In genomic region chr17:50828508-50829170, GRCh38 we compare ENCODE assay signal across 12 cellular contexts. TPM values are rescaled to one million over a fixed set of nuclear protein-coding genes. Genes with fewer than 3 reads are reported as not detected.
DNase-seq lines count a peak whose midpoint lies in the region; ATAC-seq and TF ChIP-seq lines count a peak whose summit lies in the region.
"Had no signal": no experiment of that assay in that cellular context is flagged by ENCODE, and none has a peak within 500 bp of the region (broad histone marks: within the 10 kb centered on the region; RNA-seq: fewer than 3 reads in every experiment).

No MANE protein-coding gene starts in this region.

- no peaks in the 10 kb centered on the region for H4K20me1 ChIP-seq in MM.1S (ENCODE audit: insufficient read depth, low read length)

- DNase-seq in CD1c-positive myeloid dendritic cell (ENCODE audit: extremely low spot score) = peak; percentile 55
- peak; percentile 89 for DNase-seq in MM.1S
- DNase-seq in NK-92 (lab: John Stamatoyannopoulos, UW; ENCODE audit: unreplicated experiment) = no peak
- DNase-seq in natural killer cell = no peak
- DNase-seq in activated gamma-delta T cell (lab: John Stamatoyannopoulos, UW) = no peak
- DNase-seq in cerebellar nuclear complex (lab: John Stamatoyannopoulos, UW) = no peak
- DNase-seq: stomach had no signal

- ATAC-seq in GM19043 (IDR thresholded peaks at IDR 0.05; ENCODE audit: low read depth, unreplicated experiment) (peak; percentile 59), HG02678 (IDR thresholded peaks at IDR 0.05; ENCODE audit: unreplicated experiment) (peak; percentile 88), natural killer cell (no peak)

- no peaks in the 10 kb centered on the region for H3K36me3 Mint-ChIP-seq in natural killer cell

- H3K36me3 ChIP-seq in MM.1S (replicated peaks; ENCODE audit: insufficient read depth, low read length) = no peaks in the 10 kb centered on the region
- H3K36me3 ChIP-seq: stomach had no signal

- H3K9me2 ChIP-seq in MM.1S (replicated peaks; ENCODE audit: insufficient read depth, low read length) = no peaks in the 10 kb centered on the region

- peak overlapping the region; percentile 48 for H3K4me3 ChIP-seq in MM.1S (ENCODE audit: low read length)
- H3K4me3 ChIP-seq: stomach had no signal

- TF ChIP-seq CTCF in MM.1S (IDR thresholded peaks at IDR 0.05; ENCODE audit: low read length) (no peak), natural killer cell (IDR thresholded peaks at IDR 0.05) (no peak)

- no peaks in the 10 kb centered on the region for H3K9me3 Mint-ChIP-seq in natural killer cell

- H3K4me1 ChIP-seq in MM.1S (ENCODE audit: low read length) = peaks cover 43% of the 10 kb centered on the region

- H3K27me3 Mint-ChIP-seq in natural killer cell (ENCODE audit: low read depth in 2 of 2) = peaks cover 13 to 16% of the 10 kb centered on the region in 2 donors

- peaks cover 34% of the 10 kb centered on the region for H3F3A ChIP-seq in MM.1S (ENCODE audit: insufficient read depth, low read length)

- intact Hi-C loops in natural killer cell (cut with micrococcal nuclease) = no loop called here

- no peaks in the 10 kb centered on the region for H3K9me3 ChIP-seq in MM.1S (replicated peaks; ENCODE audit: insufficient read depth, low read length)

- H3K27ac Mint-ChIP-seq in natural killer cell = no peak overlapping the region
- H3K27ac Mint-ChIP-seq: T-helper 1 cell treated with Interleukin-12 subunit alpha and Interleukin-12 subunit beta and Interleukin-4 antibody, amounts not matched to agents 30 μg/mL and 1 μg/mL, for 36 hours had no signal

- H3K4me1 Mint-ChIP-seq in natural killer cell = no peaks in the 10 kb centered on the region

- H3K79me2 ChIP-seq in MM.1S (ENCODE audit: low read length) = no peaks in the 10 kb centered on the region

- peak overlapping the region; percentile 92 for H3K4me2 ChIP-seq in MM.1S (ENCODE audit: low read depth, low read length)

- H3K4me3 Mint-ChIP-seq in natural killer cell = no peak overlapping the region
- H3K4me3 Mint-ChIP-seq: T-helper 1 cell treated with Interleukin-12 subunit alpha and Interleukin-12 subunit beta and Interleukin-4 antibody, amounts not matched to agents 30 μg/mL and 1 μg/mL, for 36 hours had no signal

- H3K27me3 ChIP-seq in MM.1S (replicated peaks; ENCODE audit: insufficient read depth, low read length) = no peaks in the 10 kb centered on the region

- H3K27ac ChIP-seq in MM.1S (ENCODE audit: low read length) = peak overlapping the region; percentile 98

- peak overlapping the region; percentile 74 for H3K9ac ChIP-seq in MM.1S (ENCODE audit: low read length)

- peak overlapping the region; percentile 85; the same call in 1 of the 2 replicates for H2AFZ ChIP-seq in MM.1S (ENCODE audit: low read length)

RNA-seq across cellular contexts. Expression of gene WFIKKN2, which starts 6.7 kb away (rescaled TPM):
- total RNA-seq in natural killer cell = not detected
- total RNA-seq: epithelial cell of proximal tubule, M059J had no signal

RNA-seq across cellular contexts. Expression of gene TOB1, which starts 37.5 kb away (rescaled TPM):
- total RNA-seq in natural killer cell = 100 to 1,000 TPM in 2 of 3 donors, 10 to 100 TPM in 1; 51.1 to 123 (median 110) TPM

Comparison
In these comparisons a context has a peak if more than half of its experiments do, and no peak if none do; other contexts are left out.
1. DNase-seq: peak in CD1c-positive myeloid dendritic cell (single experiment) and MM.1S (single experiment); none in NK-92 (single experiment), natural killer cell (single experiment), activated gamma-delta T cell (single experiment) and cerebellar nuclear complex (0 of 2).
2. ATAC-seq: peak in GM19043 (single experiment) and HG02678 (single experiment); none in natural killer cell (0 of 3).